Comparison of ENCODE assay signal across 31 cellular contexts in genomic region chr2:230502593-230502992, GRCh38.
"Had no signal": no experiment of that assay in that cellular context is flagged by ENCODE, and none has a peak within 500 bp of the region (broad histone marks: within the 10 kb centered on the region; RNA-seq: fewer than 3 reads in every experiment).

No MANE protein-coding gene starts in this region.

- DNase-seq: activated CD4-positive, alpha-beta T cell treated with anti-CD3 and anti-CD28 coated beads, Interleukin-2, amount 50 U/mL, for 4 hours; activated CD8-positive, alpha-beta memory T cell treated with anti-CD3 and anti-CD28 coated beads, Interleukin-2, amount 50 U/mL, for 4 hours; activated gamma-delta T cell; activated naive CD4-positive, alpha-beta T cell treated with anti-CD3 and anti-CD28 coated beads for 36 hours; activated naive CD8-positive, alpha-beta T cell treated with anti-CD3 and anti-CD28 coated beads, Interleukin-2, amount 50 U/mL, for 24 hours; activated T-cell treated with anti-CD3 and anti-CD28 coated beads for 4 hours; activated T-cell treated with anti-CD3 and anti-CD28 coated beads, Interleukin-2, amount 50 U/mL, for 48 hours; aorta; Kasumi-1; KG1; MG63; NCI-H1048; NCI-H1105 treated with DMSO at 0.1 percent for 48 hours; NCI-H1436; NCI-H1694 treated with DMSO at 0.1 percent for 48 hours; NCI-H2029; NCI-H345; NCI-H526; NCI-H748 treated with DMSO at 0.1 percent for 48 hours; NK-92 treated with Interleukin-12 subunit alpha and Interleukin-12 subunit beta, amount 100 ng/mL, for 24 hours; PC-3; Peyer's patch; RPMI8226; SHP77 treated with DMSO at 0.1 percent for 48 hours; SK-N-SH; T-cell; T1000; WERI-Rb-1 had no signal

- H3K27me3 Mint-ChIP-seq: activated naive CD8-positive, alpha-beta T cell; activated naive CD8-positive, alpha-beta T cell treated with anti-CD3 and anti-CD28 coated beads, Interleukin-2, amount 50 U/mL, for 24 hours; central memory CD8-positive, alpha-beta T cell; T-cell had no signal

- H3K27ac Mint-ChIP-seq: activated naive CD4-positive, alpha-beta T cell treated with anti-CD3 and anti-CD28 coated beads for 36 hours; activated naive CD8-positive, alpha-beta T cell; activated naive CD8-positive, alpha-beta T cell treated with anti-CD3 and anti-CD28 coated beads, Interleukin-2, amount 50 U/mL, for 24 hours; activated T-helper 2 cell treated with anti-CD3 and anti-CD28 coated beads, Interferon-gamma antibody, Interleukin-2, Interleukin-4, amounts not matched to agents 10 μg/mL and 5 μg/mL and 100 μg/mL, durations not matched to agents 14 hours and 24 hours and 36 hours; T-cell had no signal

- H3K9me3 Mint-ChIP-seq: activated naive CD4-positive, alpha-beta T cell treated with anti-CD3 and anti-CD28 coated beads for 36 hours; activated naive CD8-positive, alpha-beta T cell treated with anti-CD3 and anti-CD28 coated beads, Interleukin-2, amount 50 U/mL, for 24 hours; activated T-helper 2 cell treated with anti-CD3 and anti-CD28 coated beads, Interferon-gamma antibody, Interleukin-2, Interleukin-4, amounts not matched to agents 10 μg/mL and 5 μg/mL and 100 μg/mL, durations not matched to agents 14 hours and 24 hours and 36 hours; central memory CD8-positive, alpha-beta T cell; T-cell had no signal

- H3K4me3 Mint-ChIP-seq: activated naive CD4-positive, alpha-beta T cell treated with anti-CD3 and anti-CD28 coated beads for 36 hours; activated naive CD8-positive, alpha-beta T cell; activated naive CD8-positive, alpha-beta T cell treated with anti-CD3 and anti-CD28 coated beads, Interleukin-2, amount 50 U/mL, for 24 hours; central memory CD8-positive, alpha-beta T cell; T-cell had no signal

- ATAC-seq: activated naive CD8-positive, alpha-beta T cell treated with anti-CD3 and anti-CD28 coated beads, Interleukin-2, amount 50 U/mL, for 24 hours; PC-3; T-cell had no signal
